8 cellular contexts compared by ENCODE assay signal in the genomic region with DNA sequence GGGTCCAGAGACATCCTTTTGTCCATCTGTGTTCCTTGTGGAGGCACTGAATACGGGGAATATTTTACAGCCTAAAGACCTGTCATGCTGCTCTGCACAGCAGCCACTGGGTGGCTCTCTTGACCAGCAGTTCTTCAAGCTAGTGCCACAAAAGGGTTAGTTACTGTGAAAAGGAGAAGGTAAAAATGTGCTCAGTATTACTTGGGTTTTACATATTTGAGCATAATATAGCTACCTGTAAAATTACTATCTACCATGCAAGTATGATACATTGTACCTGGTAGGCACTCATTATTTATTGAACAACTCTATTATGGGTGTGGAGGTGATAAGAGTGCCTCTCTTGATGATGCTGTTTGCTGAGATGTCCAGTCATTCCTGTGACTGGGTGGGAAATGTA. TPM values are rescaled to one million over a fixed set of nuclear protein-coding genes. Genes with fewer than 3 reads are reported as not detected.
DNase-seq lines count a peak whose midpoint lies in the region; ATAC-seq, FAIRE-seq and TF ChIP-seq lines count a peak whose summit lies in the region.

No MANE protein-coding gene starts in this region.

- POLR2A ChIA-PET in K562 (lab: Yijun Ruan, JAX): interaction anchor here (0.6 to 1.5 kb wide), 10 partner anchors 9 to 326 kb away, joined by 3 to 6 read pairs (median 3); a partner anchor contains a TSS

- peak; percentile 83 for FAIRE-seq in K562 (lab: Jason Lieb, UNC)

- TF ChIP-seq CTCF in Peyer's patch (IDR thresholded peaks at IDR 0.05) (peak in 5 of 6 experiments; percentile 66 to 95 (median 92)), K562 (IDR thresholded peaks at IDR 0.05 in 2 of 3, conservative IDR thresholded peaks at IDR 0.05 in 1 of 3; ENCODE audit: insufficient read depth in 2 of 3, low read depth in 1 of 3, low read length in 3 of 3) (peak; percentile 82 to 91 (median 82))

- H3K9me3 ChIP-seq in Karpas-422 (ENCODE audit: low read length) (no peaks in the 10 kb centered on the region), Peyer's patch (no peaks in the 10 kb centered on the region), K562 (replicated peaks; ENCODE audit: control insufficient read depth, insufficient read depth, low read depth, low read length) (no peaks in the 10 kb centered on the region)

- H3K9me1 ChIP-seq in K562 (ENCODE audit: control insufficient read depth, insufficient read depth, low read length): no peaks in the 10 kb centered on the region

- H3K4me1 ChIP-seq in Karpas-422 (ENCODE audit: low read length): peaks cover 3% of the 10 kb centered on the region
- peaks cover 0 to 10% (median 0%) of the 10 kb centered on the region in 4 donors for H3K4me1 ChIP-seq in Peyer's patch
- peaks cover 2 to 5% of the 10 kb centered on the region in 2 experiments; a peak in 2 of 5 replicates for H3K4me1 ChIP-seq in K562 (replicated peaks in 1 of 2; ENCODE audit: control insufficient read depth in 2 of 2, insufficient read depth in 2 of 2, low read length in 2 of 2)

- peak; percentile 22 for DNase-seq in activated gamma-delta T cell treated with Interleukin-2 at 50 U/mL for 16 hours
- no peak for DNase-seq in activated gamma-delta T cell (lab: John Stamatoyannopoulos, UW)
- peak; percentile 86 for DNase-seq in Karpas-422
- peak in 1 of 3 donors; percentile 68 for DNase-seq in Peyer's patch
- DNase-seq in K562 (ENCODE audit: extremely low read depth in 1 of 4, low spot score in 3 of 4): peak; percentile 45 to 76 (median 50)
- DNase-seq in inferior parietal cortex (ENCODE audit: extremely low spot score): peak; percentile 85
- peak in 2 of 3 donors; percentile 16 to 22 for DNase-seq in stimulated activated CD4-positive, alpha-beta T cell treated with anti-CD3 and anti-CD28 coated beads, Interleukin-12 subunit alpha, Interleukin-12 subunit beta, amount 100 ng/mL, for 48 hours (ENCODE audit: low read depth in 2 of 3, low spot score in 1 of 3)

- ATAC-seq in GM21825 (IDR thresholded peaks at IDR 0.05; ENCODE audit: unreplicated experiment) (peak; percentile 89), K562 (peak; percentile 96)

- peak; percentile 95 to 97 for TF ChIP-seq RAD21 in K562 (CRISPR knock-in tag; conservative IDR thresholded peaks at IDR 0.05 in 1 of 2, IDR thresholded peaks at IDR 0.05 in 1 of 2)

- no peaks in the 10 kb centered on the region for H3K9me2 ChIP-seq in Karpas-422 (replicated peaks; ENCODE audit: insufficient read depth, low read length)

- H3K36me3 ChIP-seq in Karpas-422 (ENCODE audit: insufficient read depth, low read length) (peaks cover 14% of the 10 kb centered on the region; the same call in 1 of the 2 replicates), Peyer's patch (peaks cover 0 to 17% (median 0%) of the 10 kb centered on the region in 3 donors), K562 (ENCODE audit: control insufficient read depth, insufficient read depth, low read length) (no peaks in the 10 kb centered on the region)

- H2AFZ ChIP-seq in Karpas-422 (ENCODE audit: low read length) (no peak overlapping the region), K562 (ENCODE audit: low read depth, low read length) (no peak overlapping the region)

- no TSS peak for BruUV-seq in K562 (replicated peaks; lab: Mats Ljungman, UMichigan)

- in situ Hi-C loops in K562 (cut with MboI): loop anchor here (5.0 kb wide), 1 partner anchor 281 kb away; a partner anchor contains a TSS

- H4K20me1 ChIP-seq in Karpas-422 (ENCODE audit: insufficient read depth, low read depth, low read length) (no peaks in the 10 kb centered on the region), K562 (replicated peaks; ENCODE audit: control insufficient read depth, insufficient read depth, low read length) (no peaks in the 10 kb centered on the region)

- no peak overlapping the region for H3K9ac ChIP-seq in Karpas-422 (ENCODE audit: low read length)
- no peak overlapping the region for H3K9ac ChIP-seq in K562 (ENCODE audit: insufficient read depth in 1 of 2, low read depth in 2 of 2, low read length in 2 of 2)

- H3K79me2 ChIP-seq in Karpas-422 (ENCODE audit: low read length) (no peaks in the 10 kb centered on the region), K562 (ENCODE audit: control insufficient read depth, insufficient read depth, low read length) (no peaks in the 10 kb centered on the region)

- H3K27me3 ChIP-seq in Karpas-422 (ENCODE audit: low read length) (no peaks in the 10 kb centered on the region), Peyer's patch (no peaks in the 10 kb centered on the region), K562 (ENCODE audit: control insufficient read depth in 2 of 2, insufficient read depth in 2 of 2, low read length in 2 of 2) (no peaks in the 10 kb centered on the region)

- TF ChIP-seq POLR2A in Peyer's patch (IDR thresholded peaks at IDR 0.05) (no peak), K562 (conservative IDR thresholded peaks at IDR 0.05) (no peak)

- H3K4me3 ChIP-seq in Karpas-422 (ENCODE audit: low read length): no peak overlapping the region
- no peak overlapping the region for H3K4me3 ChIP-seq in Peyer's patch
- no peak overlapping the region for H3K4me3 ChIP-seq in K562

- H3K27ac ChIP-seq in Karpas-422 (ENCODE audit: low read length) (no peak overlapping the region), Peyer's patch (peak overlapping the region in 1 of 4 donors; percentile 47), K562 (ENCODE audit: extremely low read depth, low read depth, low read length) (no peak overlapping the region)

- WGBS in K562 (ENCODE audit: insufficient coverage, low coverage, missing lambda C conversion rate): 10% methylated on average over 1 of the region's 1 CpG

- CTCF ChIA-PET in K562 (lab: Yijun Ruan, JAX; ENCODE audit: low intra/inter-chr PET ratio): interaction anchor here (0.6 to 1.9 kb wide), 5 partner anchors 23 to 326 kb away, joined by 3 to 13 read pairs (median 8); no protein-coding TSS in a partner anchor

- intact Hi-C loops in K562 (cut with micrococcal nuclease): loop anchor here (1.0 to 5.0 kb wide), 5 partner anchors 119 to 326 kb away; a partner anchor contains a TSS

- H3K4me2 ChIP-seq in Karpas-422 (ENCODE audit: low read depth, low read length, poor library complexity, severe bottlenecking) (no peak overlapping the region), K562 (ENCODE audit: insufficient read depth, low read length) (no peak overlapping the region)

- TF ChIP-seq EP300 in K562 (IDR thresholded peaks at IDR 0.05; ENCODE audit: low read length): no peak

TF ChIP-seq in K562, 482 proteins besides CTCF, POLR2A, EP300 and RAD21 (continues in another document):
- TF ChIP-seq CC2D1A (IDR thresholded peaks at IDR 0.05) (0 out of 2 replicates have a peak, but pooled peaks have one; percentile 23), MEIS2 (IDR thresholded peaks at IDR 0.05; ENCODE audit: partially characterized antibody) (peak; percentile 9), STAG1 (CRISPR knock-in tag; IDR thresholded peaks at IDR 0.05; ENCODE audit: borderline replicate concordance) (peak; percentile 83), ZNF184 (CRISPR knock-in tag; IDR thresholded peaks at IDR 0.05) (no peak), SP2 (IDR thresholded peaks at IDR 0.05; ENCODE audit: extremely low read depth, low read depth, low read length, poor library complexity, severe bottlenecking) (no peak), ARID2 (IDR thresholded peaks at IDR 0.05) (peak; percentile 92), MYNN (IDR thresholded peaks at IDR 0.05) (no peak), MYNN (CRISPR knock-in tag; IDR thresholded peaks at IDR 0.05) (no peak), SMC3 (conservative IDR thresholded peaks at IDR 0.05; ENCODE audit: insufficient read depth, low read depth, low read length) (peak; percentile 92)

RNA-seq across cellular contexts. Expression of a gene that starts 23.6 kb away (rescaled TPM):
- total RNA-seq in Karpas-422 (2014; rRNA removed; shearing (Covaris generic); ENCODE audit: low replicate concordance): 4.0 and 4.8 TPM in 2 replicates
- total RNA-seq in Peyer's patch (10 to 100 TPM; 11.6 to 81.4 (median 63.8) TPM), K562 (2014; rRNA removed) (8.8 and 9.7 TPM in 2 replicates), K562 (2014; rRNA removed; fragmentation: Illumina TruSeq; extraction: Trizol) (7.2 and 7.7 TPM in 2 replicates), K562 (2015; rRNA removed; fragmentation: Illumina TruSeq; extraction: Trizol) (5.6 and 5.9 TPM in 2 replicates), K562 (2021) (14.6 and 15.8 TPM in 2 replicates)
- 12.4 and 17.4 TPM in 2 replicates for total RNA-seq in K562 (2011; cell fraction: chromatin; rRNA removed; ENCODE audit: low replicate concordance)
- total RNA-seq in K562 (2011; cell fraction: nucleolus; rRNA removed): 14.3 and 15.3 TPM in 2 replicates
- total RNA-seq in K562 (2011; cell fraction: nucleoplasm; rRNA removed): 21.9 and 32.4 TPM in 2 replicates
- polyA plus RNA-seq in K562 (2011; rRNA removed) (4.1 and 4.3 TPM in 2 replicates), K562 (2014; fragmentation: Illumina TruSeq; extraction: Trizol) (5.1 and 5.3 TPM in 2 replicates), K562 (2014; fragmentation: Nextera tagmentation; extraction: Ambion mirVana) (1 to 10 TPM; 3.7 to 7.7 TPM), K562 (2014; rRNA removed) (4.5 and 5.3 TPM in 2 replicates)
- polyA plus RNA-seq in K562 (2011; cell fraction: cytosol; rRNA removed): 3.2 and 4.3 TPM in 2 replicates
- 7.6 and 8.4 TPM in 2 replicates for polyA plus RNA-seq in K562 (2011; cell fraction: nucleus; rRNA removed)
- polyA plus RNA-seq in K562 (2012): 3.3 and 4.3 TPM in 2 replicates
- 10.9 and 12.2 TPM in 2 replicates for polyA minus RNA-seq in K562 (2011; rRNA and poly(A)+ RNA removed)
- 11.1 and 12.5 TPM in 2 replicates for polyA minus RNA-seq in K562 (2011; cell fraction: cytosol; rRNA and poly(A)+ RNA removed)
- polyA minus RNA-seq in K562 (2011; cell fraction: nucleus; rRNA and poly(A)+ RNA removed): 12.0 and 16.7 TPM in 2 replicates

RNA-seq across cellular contexts. Expression of a gene that starts 34.7 kb away (rescaled TPM):
- total RNA-seq in Karpas-422 (2014; rRNA removed; shearing (Covaris generic); ENCODE audit: low replicate concordance): 12.6 and 30.5 TPM in 2 replicates
- total RNA-seq in Peyer's patch (10 to 100 TPM; 11.6 to 22.6 (median 18.4) TPM), K562 (2014; rRNA removed) (2.1 and 3.3 TPM in 2 replicates), K562 (2014; rRNA removed; fragmentation: Illumina TruSeq; extraction: Trizol) (3.7 and 4.4 TPM in 2 replicates), K562 (2015; rRNA removed; fragmentation: Illumina TruSeq; extraction: Trizol) (4.1 and 4.7 TPM in 2 replicates), K562 (2021) (4.5 and 6.0 TPM in 2 replicates)
- 3.1 and 7.4 TPM in 2 replicates for total RNA-seq in K562 (2011; cell fraction: chromatin; rRNA removed; ENCODE audit: low replicate concordance)
- 2.8 and 3.3 TPM in 2 replicates for total RNA-seq in K562 (2011; cell fraction: nucleolus; rRNA removed)
- 5.4 and 9.6 TPM in 2 replicates for total RNA-seq in K562 (2011; cell fraction: nucleoplasm; rRNA removed)
- polyA plus RNA-seq in K562 (2011; rRNA removed) (5.5 and 7.5 TPM in 2 replicates), K562 (2014; fragmentation: Illumina TruSeq; extraction: Trizol) (6.7 and 7.1 TPM in 2 replicates), K562 (2014; fragmentation: Nextera tagmentation; extraction: Ambion mirVana) (1 to 10 TPM; 1.9 to 2.1 TPM), K562 (2014; rRNA removed) (4.0 and 5.2 TPM in 2 replicates)
- polyA plus RNA-seq in K562 (2011; cell fraction: cytosol; rRNA removed): 1.9 and 3.2 TPM in 2 replicates
- 2.5 and 3.7 TPM in 2 replicates for polyA plus RNA-seq in K562 (2011; cell fraction: nucleus; rRNA removed)
- 4.7 and 5.9 TPM in 2 replicates for polyA plus RNA-seq in K562 (2012)
- polyA minus RNA-seq in K562 (2011; rRNA and poly(A)+ RNA removed): 6.5 and 11.2 TPM in 2 replicates
- 3.3 and 4.0 TPM in 2 replicates for polyA minus RNA-seq in K562 (2011; cell fraction: cytosol; rRNA and poly(A)+ RNA removed)
- 1.5 and 3.6 TPM in 2 replicates for polyA minus RNA-seq in K562 (2011; cell fraction: nucleus; rRNA and poly(A)+ RNA removed)
